ENCODE assay signal across 37 cellular contexts in the genomic region with DNA sequence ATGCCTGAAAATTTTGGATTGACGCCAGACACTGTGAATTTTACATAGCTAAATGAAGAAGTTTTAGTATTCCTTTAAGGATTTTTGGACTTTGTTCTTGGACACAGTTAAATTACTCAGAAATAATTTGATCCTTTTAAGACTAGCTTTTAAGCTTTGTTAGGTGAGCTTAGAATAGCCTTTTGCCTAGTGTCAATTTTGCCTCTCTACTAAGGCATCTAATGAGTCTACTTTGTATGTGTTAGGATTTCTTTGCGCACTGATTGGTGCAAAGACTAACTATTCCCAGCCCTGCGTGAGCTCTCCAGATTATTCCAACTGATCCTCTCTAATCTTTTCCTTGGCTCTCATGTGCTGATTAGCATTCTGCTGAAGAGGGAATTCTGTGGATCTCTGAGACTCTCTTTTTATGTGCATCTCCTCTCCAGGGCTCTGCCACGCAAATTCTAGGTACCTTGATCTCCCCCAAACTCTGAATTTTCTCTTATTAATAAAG.
"Had no signal": no experiment of that assay in that cellular context is flagged by ENCODE, and none has a peak within 500 bp of the region (broad histone marks: within the 10 kb centered on the region; RNA-seq: fewer than 3 reads in every experiment).

No MANE protein-coding gene starts in this region.

- H3K4me1 Mint-ChIP-seq: activated CD4-positive, alpha-beta T cell treated with anti-CD3 and anti-CD28 coated beads, Interleukin-2, amount 10 ng/mL, durations not matched to agents 24 days and 14 days; activated naive CD8-positive, alpha-beta T cell treated with anti-CD3 and anti-CD28 coated beads for 36 hours; WTC11 had no signal

- H3K9me3 Mint-ChIP-seq: activated T-helper 2 cell treated with anti-CD3 and anti-CD28 coated beads, Interferon-gamma antibody, Interleukin-2, Interleukin-4, amounts not matched to agents 10 μg/mL and 5 μg/mL and 100 μg/mL, durations not matched to agents 14 hours and 24 hours and 36 hours; T-helper 2 cell treated with Interferon-gamma antibody and Interleukin-4, amounts not matched to agents 5 μg/mL and 100 μg/mL, for 36 hours had no signal

- H3K27ac ChIP-seq: adrenal gland, body of pancreas, brain microvascular endothelial cell, breast epithelium, VCaP had no signal

- DNase-seq: activated CD4-positive, alpha-beta memory T cell treated with anti-CD3 and anti-CD28 coated beads for 36 hours; activated CD4-positive, alpha-beta T cell treated with anti-CD3 and anti-CD28 coated beads for 1 hour; activated CD4-positive, alpha-beta T cell treated with anti-CD3 and anti-CD28 coated beads for 4 hours; activated CD4-positive, alpha-beta T cell treated with anti-CD3 and anti-CD28 coated beads, Interleukin-2, amount 10 ng/mL, durations not matched to agents 24 days and 14 days; activated CD4-positive, alpha-beta T cell treated with anti-CD3 and anti-CD28 coated beads, Interleukin-2, amount 50 U/mL, for 1 hour; activated CD4-positive, alpha-beta T cell treated with anti-CD3 and anti-CD28 coated beads, Interleukin-2, amount 50 U/mL, for 4 hours; activated CD4-positive, CD25-positive, alpha-beta regulatory T cell; activated CD8-positive, alpha-beta memory T cell treated with anti-CD3 and anti-CD28 coated beads, Interleukin-2, amount 50 U/mL, for 4 hours; activated CD8-positive, alpha-beta T cell treated with anti-CD3 and anti-CD28 coated beads for 36 hours; activated effector memory CD4-positive, alpha-beta T cell treated with Interleukin-2 at 50 U/mL for 16 hours; activated gamma-delta T cell treated with Interleukin-2 at 50 U/mL for 16 hours; activated naive CD4-positive, alpha-beta T cell; activated naive CD4-positive, alpha-beta T cell treated with anti-CD3 and anti-CD28 coated beads for 36 hours; activated naive CD4-positive, alpha-beta T cell treated with anti-CD3 and anti-CD28 coated beads, Interleukin-2, amount 50 U/mL, for 16 hours; activated naive CD8-positive, alpha-beta T cell treated with anti-CD3 and anti-CD28 coated beads for 36 hours; activated T-cell treated with anti-CD3 and anti-CD28 coated beads for 4 hours; activated T-cell treated with anti-CD3 and anti-CD28 coated beads, Interleukin-2, amount 50 U/mL, for 24 hours; activated T-cell treated with anti-CD3 and anti-CD28 coated beads, Interleukin-2, amount 50 U/mL, for 48 hours; adrenal gland; amniotic stem cell; aorta; body of pancreas; brain microvascular endothelial cell; central memory CD4-positive, alpha-beta T cell; T-helper 1 cell; T-helper 2 cell; T-helper 9 cell had no signal

- H3K27me3 ChIP-seq: body of pancreas, brain microvascular endothelial cell had no signal

- H3K4me3 Mint-ChIP-seq: activated CD4-positive, alpha-beta memory T cell treated with anti-CD3 and anti-CD28 coated beads for 36 hours; activated CD4-positive, alpha-beta T cell treated with anti-CD3 and anti-CD28 coated beads, Interleukin-2, amount 10 ng/mL, durations not matched to agents 24 days and 14 days; activated CD8-positive, alpha-beta T cell treated with anti-CD3 and anti-CD28 coated beads for 36 hours; activated naive CD4-positive, alpha-beta T cell treated with anti-CD3 and anti-CD28 coated beads for 36 hours; activated naive CD8-positive, alpha-beta T cell treated with anti-CD3 and anti-CD28 coated beads for 36 hours; activated T-cell treated with anti-CD3 and anti-CD28 coated beads, Interleukin-2, amount 50 U/mL, for 24 hours; T-helper 1 cell treated with Interleukin-12 subunit alpha and Interleukin-12 subunit beta and Interleukin-4 antibody, amounts not matched to agents 30 μg/mL and 1 μg/mL, for 36 hours; T-helper 2 cell treated with Interferon-gamma antibody and Interleukin-4, amounts not matched to agents 5 μg/mL and 100 μg/mL, for 36 hours; WTC11 had no signal

- H3K36me3 Mint-ChIP-seq: activated CD4-positive, alpha-beta memory T cell treated with anti-CD3 and anti-CD28 coated beads for 36 hours; activated naive CD4-positive, alpha-beta T cell treated with anti-CD3 and anti-CD28 coated beads, Interleukin-2, amount 50 U/mL, for 72 hours; activated naive CD8-positive, alpha-beta T cell treated with anti-CD3 and anti-CD28 coated beads for 36 hours had no signal

- H3K27ac Mint-ChIP-seq: activated CD4-positive, alpha-beta memory T cell treated with anti-CD3 and anti-CD28 coated beads for 36 hours; activated CD4-positive, alpha-beta T cell treated with anti-CD3 and anti-CD28 coated beads, Interleukin-2, amount 10 ng/mL, durations not matched to agents 24 days and 14 days; activated CD8-positive, alpha-beta T cell treated with anti-CD3 and anti-CD28 coated beads for 36 hours; activated naive CD4-positive, alpha-beta T cell treated with anti-CD3 and anti-CD28 coated beads for 36 hours; activated naive CD4-positive, alpha-beta T cell treated with anti-CD3 and anti-CD28 coated beads, Interleukin-2, amount 50 U/mL, for 72 hours; activated naive CD8-positive, alpha-beta T cell treated with anti-CD3 and anti-CD28 coated beads for 36 hours; activated T-cell treated with anti-CD3 and anti-CD28 coated beads, Interleukin-2, amount 50 U/mL, for 24 hours; activated T-helper 2 cell treated with anti-CD3 and anti-CD28 coated beads, Interferon-gamma antibody, Interleukin-2, Interleukin-4, amounts not matched to agents 10 μg/mL and 5 μg/mL and 100 μg/mL, durations not matched to agents 14 hours and 24 hours and 36 hours; T-helper 1 cell treated with Interleukin-12 subunit alpha and Interleukin-12 subunit beta and Interleukin-4 antibody, amounts not matched to agents 30 μg/mL and 1 μg/mL, for 36 hours; T-helper 2 cell treated with Interferon-gamma antibody and Interleukin-4, amounts not matched to agents 5 μg/mL and 100 μg/mL, for 36 hours; WTC11 had no signal

- H3K4me3 ChIP-seq: adrenal gland, body of pancreas, breast epithelium had no signal

- ATAC-seq: activated CD4-positive, CD25-positive, alpha-beta regulatory T cell treated with anti-CD3 and anti-CD28 coated beads, Interleukin-2, amount 50 U/mL, for 24 hours; activated CD8-positive, alpha-beta T cell treated with anti-CD3 and anti-CD28 coated beads for 36 hours; activated naive CD4-positive, alpha-beta T cell treated with anti-CD3 and anti-CD28 coated beads, Interleukin-2, amount 50 U/mL, for 72 hours; body of pancreas; WTC11 had no signal

- H3K4me1 ChIP-seq: adrenal gland, body of pancreas, breast epithelium had no signal

- H3K9me3 ChIP-seq: adrenal gland, body of pancreas had no signal

- H3K36me3 ChIP-seq: adrenal gland, brain microvascular endothelial cell, breast epithelium had no signal

- FAIRE-seq: astrocyte, colon had no signal
